In the genomic region with DNA sequence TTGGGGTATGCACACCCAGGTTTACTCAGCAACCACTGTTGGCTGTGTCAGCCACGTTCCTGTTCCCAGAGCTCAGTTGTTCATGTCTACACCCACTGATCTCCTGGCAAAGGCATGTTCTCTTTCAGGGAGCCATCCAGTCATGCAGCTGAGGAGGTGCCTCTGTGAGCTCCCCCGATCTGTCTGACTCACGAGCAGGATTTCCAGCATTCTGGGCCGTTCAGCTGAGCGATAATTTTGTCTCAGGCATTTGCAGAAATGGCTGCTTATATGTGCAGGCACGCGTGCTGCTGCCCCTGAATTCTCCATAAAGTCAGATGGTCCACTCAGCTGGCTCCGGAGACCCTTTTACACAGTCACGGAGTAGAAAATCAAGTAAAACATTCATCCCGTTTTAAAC, we compare ENCODE assay signal across 16 cellular contexts.
DNase-seq lines count a peak whose midpoint lies in the region; ATAC-seq, FAIRE-seq and TF ChIP-seq lines count a peak whose summit lies in the region.
"Had no signal": no experiment of that assay in that cellular context is flagged by ENCODE, and none has a peak within 500 bp of the region (broad histone marks: within the 10 kb centered on the region; RNA-seq: fewer than 3 reads in every experiment).

No MANE protein-coding gene starts in this region.

- no peak for TF ChIP-seq POLR2A in HepG2 (IDR thresholded peaks at IDR 0.05; ENCODE audit: insufficient read depth in 1 of 2, low read depth in 2 of 2, low read length in 2 of 2)

- H3K9me3 ChIP-seq in HepG2 (ENCODE audit: low read length): peaks cover 5% of the 10 kb centered on the region; the same call in 1 of the 2 replicates
- H3K9me3 ChIP-seq: body of pancreas had no signal

- intact Hi-C loops in posterior cingulate gyrus (cut with DNase I) (no loop called here), HepG2 (cut with micrococcal nuclease; ENCODE audit: unreplicated experiment) (no loop called here)

- H2AFZ ChIP-seq in HepG2 (ENCODE audit: low read length): no peak overlapping the region

- no peaks in the 10 kb centered on the region for H3K36me3 ChIP-seq in HepG2 (replicated peaks in 1 of 2; ENCODE audit: control insufficient read depth in 1 of 2, insufficient read depth in 2 of 2, low read length in 2 of 2)
- H3K36me3 ChIP-seq: spleen had no signal

- TF ChIP-seq EP300 in HepG2 (IDR thresholded peaks at IDR 0.05; ENCODE audit: low read depth in 2 of 2, low read length in 2 of 2) (no peak), HepG2 (CRISPR knock-in tag; IDR thresholded peaks at IDR 0.05; ENCODE audit: borderline replicate concordance) (no peak)

- in situ Hi-C loops in HepG2 (cut with HindIII; ENCODE audit: extremely low pct_ligation_motif_present, low pct_unique_long_range_greater_than_20kb): no loop called here

- H3K27ac ChIP-seq in HepG2 (ENCODE audit: extremely low read length, insufficient read depth, low read length): no peak overlapping the region
- H3K27ac ChIP-seq: body of pancreas, spleen had no signal

- H4K20me1 ChIP-seq in HepG2 (ENCODE audit: insufficient read depth, low read length): no peaks in the 10 kb centered on the region

- no peaks in the 10 kb centered on the region for H3K79me2 ChIP-seq in HepG2 (ENCODE audit: insufficient read depth, low read length)

- H3K4me2 ChIP-seq in HepG2 (ENCODE audit: low read depth, low read length): no peak overlapping the region

- peaks cover 0 to 13% of the 10 kb centered on the region in 2 experiments; a peak in 2 of 5 replicates for H3K27me3 ChIP-seq in HepG2 (ENCODE audit: control insufficient read depth in 1 of 2, insufficient read depth in 2 of 2, low read length in 2 of 2)
- H3K27me3 ChIP-seq: body of pancreas had no signal

- no peak overlapping the region for H3K9ac ChIP-seq in HepG2 (ENCODE audit: insufficient read depth, low read depth, low read length)

- H3K4me1 ChIP-seq in HepG2 (ENCODE audit: insufficient read depth, low read length): no peaks in the 10 kb centered on the region
- H3K4me1 ChIP-seq: body of pancreas, spleen had no signal

- TF ChIP-seq RAD21 in HepG2 (CRISPR knock-in tag; IDR thresholded peaks at IDR 0.05): no peak

- POLR2A ChIA-PET in HepG2 (lab: Yijun Ruan, JAX): no interaction called here
- POLR2A ChIA-PET in HEK293T (lab: Yijun Ruan, JAX): no interaction called here

- H3K4me3 ChIP-seq in foreskin fibroblast (ENCODE audit: low read depth in 1 of 2, low read length in 2 of 2) (no peak overlapping the region), HepG2 (replicated peaks in 1 of 3; ENCODE audit: insufficient read depth in 1 of 3, low read depth in 2 of 3, low read length in 3 of 3) (no peak overlapping the region)
- H3K4me3 ChIP-seq: body of pancreas, spleen had no signal

- FAIRE-seq in HepG2 (lab: Jason Lieb, UNC): no peak

- no TSS peak for BruUV-seq in HepG2 (replicated peaks; lab: Mats Ljungman, UMichigan)

- 29% methylated on average over 10 of the region's 10 CpGs for WGBS in HepG2 (ENCODE audit: low lambda C conversion rate)

- peak; percentile 52 for DNase-seq in EH (ENCODE audit: low read depth)
- peak in 36 of 58 donors; percentile 4 to 82 (median 32) for DNase-seq in anterior cingulate cortex (lab: John Stamatoyannopoulos, UW)
- peak; percentile 61 to 75 for DNase-seq in foreskin fibroblast
- DNase-seq in posterior cingulate gyrus: peak in 8 of 10 donors; percentile 37 to 94 (median 62)
- no peak for DNase-seq in HepG2 (ENCODE audit: low spot score)
- DNase-seq in KG1 (lab: John Stamatoyannopoulos, UW): no peak
- no peak for DNase-seq in HEK293T (ENCODE audit: extremely low spot score)
- DNase-seq: activated effector memory CD4-positive, alpha-beta T cell treated with Interleukin-2 at 50 U/mL for 16 hours; AML-193; body of pancreas; NCI-H1105; NCI-H446 treated with DMSO at 0.1 percent for 48 hours; nephron progenitor cell; spleen had no signal

- CTCF ChIA-PET in HepG2 (lab: Yijun Ruan, JAX; ENCODE audit: low intra/inter-chr PET ratio, low total read pairs) (no interaction called here), HEK293T (lab: Yijun Ruan, JAX) (no interaction called here)

- TF ChIP-seq CTCF in foreskin fibroblast (IDR thresholded peaks at IDR 0.05; ENCODE audit: low read depth, low read length) (no peak), HepG2 (CRISPR knock-in tag; IDR thresholded peaks at IDR 0.05) (no peak)

- ATAC-seq in HG02759 (IDR thresholded peaks at IDR 0.05; ENCODE audit: unreplicated experiment) (no peak), HepG2 (no peak)
- ATAC-seq: body of pancreas, SK-N-SH treated with all-trans-retinoic acid at 6 μM for 48 hours had no signal

TF ChIP-seq in HepG2, 621 proteins besides CTCF, POLR2A, EP300 and RAD21:
- TF ChIP-seq RFX1 (IDR thresholded peaks at IDR 0.05) (no peak), ZNF10 (CRISPR knock-in tag; IDR thresholded peaks at IDR 0.05; ENCODE audit: borderline replicate concordance, low read depth) (no peak), YEATS4 (CRISPR knock-in tag; IDR thresholded peaks at IDR 0.05; ENCODE audit: borderline replicate concordance) (no peak), SIN3A (IDR thresholded peaks at IDR 0.05; ENCODE audit: borderline replicate concordance, low read depth, low read length) (no peak), IRF2 (CRISPR knock-in tag; IDR thresholded peaks at IDR 0.05) (no peak), ZNF329 (CRISPR knock-in tag; IDR thresholded peaks at IDR 0.05; ENCODE audit: low read depth) (no peak)
- TF ChIP-seq, protein P1, sequence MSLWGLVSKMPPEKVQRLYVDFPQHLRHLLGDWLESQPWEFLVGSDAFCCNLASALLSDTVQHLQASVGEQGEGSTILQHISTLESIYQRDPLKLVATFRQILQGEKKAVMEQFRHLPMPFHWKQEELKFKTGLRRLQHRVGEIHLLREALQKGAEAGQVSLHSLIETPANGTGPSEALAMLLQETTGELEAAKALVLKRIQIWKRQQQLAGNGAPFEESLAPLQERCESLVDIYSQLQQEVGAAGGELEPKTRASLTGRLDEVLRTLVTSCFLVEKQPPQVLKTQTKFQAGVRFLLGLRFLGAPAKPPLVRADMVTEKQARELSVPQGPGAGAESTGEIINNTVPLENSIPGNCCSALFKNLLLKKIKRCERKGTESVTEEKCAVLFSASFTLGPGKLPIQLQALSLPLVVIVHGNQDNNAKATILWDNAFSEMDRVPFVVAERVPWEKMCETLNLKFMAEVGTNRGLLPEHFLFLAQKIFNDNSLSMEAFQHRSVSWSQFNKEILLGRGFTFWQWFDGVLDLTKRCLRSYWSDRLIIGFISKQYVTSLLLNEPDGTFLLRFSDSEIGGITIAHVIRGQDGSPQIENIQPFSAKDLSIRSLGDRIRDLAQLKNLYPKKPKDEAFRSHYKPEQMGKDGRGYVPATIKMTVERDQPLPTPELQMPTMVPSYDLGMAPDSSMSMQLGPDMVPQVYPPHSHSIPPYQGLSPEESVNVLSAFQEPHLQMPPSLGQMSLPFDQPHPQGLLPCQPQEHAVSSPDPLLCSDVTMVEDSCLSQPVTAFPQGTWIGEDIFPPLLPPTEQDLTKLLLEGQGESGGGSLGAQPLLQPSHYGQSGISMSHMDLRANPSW (CRISPR knock-in tag; IDR thresholded peaks at IDR 0.05; ENCODE audit: borderline replicate concordance): no peak
TF ChIP-seq in HepG2: peak in this region for 0.

TF ChIP-seq in HEK293T, 16 proteins besides CTCF, POLR2A, EP300 and RAD21:
- TF ChIP-seq HDGF (IDR thresholded peaks at IDR 0.05; ENCODE audit: borderline replicate concordance): no peak
- TF ChIP-seq LEF1 (IDR thresholded peaks at IDR 0.05; ENCODE audit: borderline replicate concordance): no peak
- TF ChIP-seq FOXK2 (IDR thresholded peaks at IDR 0.05): no peak
- TF ChIP-seq FOXA1 (IDR thresholded peaks at IDR 0.05): no peak
- no peak for TF ChIP-seq BHLHE40 (IDR thresholded peaks at IDR 0.05; ENCODE audit: borderline replicate concordance)
- TF ChIP-seq L3MBTL2 (conservative IDR thresholded peaks at IDR 0.05): no peak

Comparison
In these comparisons a context has a peak if more than half of its experiments do, and no peak if none do; other contexts are left out.
1. DNase-seq: peak in EH (single experiment), anterior cingulate cortex (36 of 58), foreskin fibroblast (2 of 2) and posterior cingulate gyrus (8 of 10); none in HepG2 (single experiment), KG1 (single experiment) and HEK293T (single experiment).